Comparison of ENCODE assay signal across 2 cellular contexts in genomic region chr10:131975796-131976195, GRCh38.
TF ChIP-seq lines count a peak whose summit lies in the region.

No MANE protein-coding gene starts in this region.

TF ChIP-seq in IMR-90, 13 proteins besides CTCF, POLR2A, EP300 and RAD21:
- TF ChIP-seq NFE2L2 (IDR thresholded peaks at IDR 0.05; ENCODE audit: low read depth, low read length) (no peak), CHD1 (IDR thresholded peaks at IDR 0.05; ENCODE audit: low read depth, low read length) (no peak), MXI1 (IDR thresholded peaks at IDR 0.05; ENCODE audit: borderline replicate concordance, low read depth, low read length) (no peak), FOS (IDR thresholded peaks at IDR 0.05; ENCODE audit: low read depth, low read length) (no peak), RCOR1 (IDR thresholded peaks at IDR 0.05; ENCODE audit: insufficient replicate concordance, low read length) (no peak), ELK1 (IDR thresholded peaks at IDR 0.05; ENCODE audit: borderline replicate concordance, low read depth, low read length) (no peak), BHLHE40 (IDR thresholded peaks at IDR 0.05; ENCODE audit: low read depth, low read length) (no peak), MAFK (IDR thresholded peaks at IDR 0.05; ENCODE audit: low read depth, low read length) (no peak), USF2 (IDR thresholded peaks at IDR 0.05; ENCODE audit: low read depth, low read length) (no peak), MAZ (IDR thresholded peaks at IDR 0.05; ENCODE audit: borderline replicate concordance, low read depth, low read length) (no peak), CEBPB (IDR thresholded peaks at IDR 0.05; ENCODE audit: low read depth, low read length) (no peak), RFX5 (IDR thresholded peaks at IDR 0.05; ENCODE audit: low read depth, low read length) (no peak), SMC3 (IDR thresholded peaks at IDR 0.05; ENCODE audit: low read depth, low read length) (no peak)

TF ChIP-seq in GM12878, 131 proteins besides CTCF, POLR2A, EP300 and RAD21:
- TF ChIP-seq NFXL1 (IDR thresholded peaks at IDR 0.05; ENCODE audit: borderline replicate concordance) = no peak
- no peak for TF ChIP-seq ZNF592 (IDR thresholded peaks at IDR 0.05)
- TF ChIP-seq NBN (IDR thresholded peaks at IDR 0.05) = no peak
- no peak for TF ChIP-seq PAX8 (IDR thresholded peaks at IDR 0.05)
- no peak for TF ChIP-seq SMAD5 (IDR thresholded peaks at IDR 0.05; ENCODE audit: low read depth)
- no peak for TF ChIP-seq MAX (IDR thresholded peaks at IDR 0.05; ENCODE audit: low read depth, low read length)
- TF ChIP-seq SIN3A (IDR thresholded peaks at IDR 0.05; ENCODE audit: low read depth, low read length) = no peak
- no peak for TF ChIP-seq CHD2 (IDR thresholded peaks at IDR 0.05; ENCODE audit: borderline replicate concordance, low read depth, low read length)
- TF ChIP-seq SIX5 (IDR thresholded peaks at IDR 0.05; ENCODE audit: low read depth, low read length, severe bottlenecking) = no peak
- no peak for TF ChIP-seq WRNIP1 (IDR thresholded peaks at IDR 0.05; ENCODE audit: borderline replicate concordance, low read depth, low read length)
TF ChIP-seq in GM12878: peak in this region for 0.
